1 cellular context compared by ENCODE assay signal in the genomic region with DNA sequence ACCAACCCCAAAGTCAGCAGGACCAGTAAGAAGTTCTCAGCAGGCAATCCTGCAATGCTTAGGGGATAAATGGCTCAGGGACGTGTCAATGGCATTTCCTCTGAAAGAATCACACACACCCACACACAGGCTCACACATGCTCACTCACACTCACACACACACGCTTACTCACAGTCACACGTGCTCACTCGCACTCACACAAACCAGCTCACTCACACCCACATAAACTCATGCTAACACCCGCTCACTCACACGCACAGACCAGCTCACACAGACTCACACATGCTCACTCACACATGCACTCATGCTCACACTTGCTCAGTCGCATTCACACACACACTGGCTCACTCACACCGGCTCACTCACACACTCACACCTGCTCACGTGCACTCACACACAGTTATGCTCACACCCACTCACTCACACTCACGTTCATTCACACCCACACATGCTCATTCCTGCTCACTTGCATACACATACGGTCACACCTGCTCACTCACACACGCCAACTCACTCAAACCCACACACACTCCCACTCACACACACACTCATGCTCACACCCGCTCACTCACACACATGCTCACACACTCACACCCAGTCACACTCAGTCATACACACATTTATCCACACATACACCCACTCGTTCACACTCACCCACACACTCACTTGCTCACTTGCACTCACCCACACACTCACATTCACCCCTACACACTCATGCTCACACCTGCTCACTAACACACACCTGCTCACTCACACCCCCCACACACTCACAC.
TF ChIP-seq lines count a peak whose summit lies in the region.

No MANE protein-coding gene starts in this region.

TF ChIP-seq in HEK293, 187 proteins besides CTCF, POLR2A, EP300 and RAD21 (continued from another document):
- TF ChIP-seq, protein P1, sequence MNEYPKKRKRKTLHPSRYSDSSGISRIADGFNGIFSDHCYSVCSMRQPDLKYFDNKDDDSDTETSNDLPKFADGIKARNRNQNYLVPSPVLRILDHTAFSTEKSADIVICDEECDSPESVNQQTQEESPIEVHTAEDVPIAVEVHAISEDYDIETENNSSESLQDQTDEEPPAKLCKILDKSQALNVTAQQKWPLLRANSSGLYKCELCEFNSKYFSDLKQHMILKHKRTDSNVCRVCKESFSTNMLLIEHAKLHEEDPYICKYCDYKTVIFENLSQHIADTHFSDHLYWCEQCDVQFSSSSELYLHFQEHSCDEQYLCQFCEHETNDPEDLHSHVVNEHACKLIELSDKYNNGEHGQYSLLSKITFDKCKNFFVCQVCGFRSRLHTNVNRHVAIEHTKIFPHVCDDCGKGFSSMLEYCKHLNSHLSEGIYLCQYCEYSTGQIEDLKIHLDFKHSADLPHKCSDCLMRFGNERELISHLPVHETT (tag by site-specific recombination; IDR thresholded peaks at IDR 0.05) = no peak
- TF ChIP-seq, protein P2, sequence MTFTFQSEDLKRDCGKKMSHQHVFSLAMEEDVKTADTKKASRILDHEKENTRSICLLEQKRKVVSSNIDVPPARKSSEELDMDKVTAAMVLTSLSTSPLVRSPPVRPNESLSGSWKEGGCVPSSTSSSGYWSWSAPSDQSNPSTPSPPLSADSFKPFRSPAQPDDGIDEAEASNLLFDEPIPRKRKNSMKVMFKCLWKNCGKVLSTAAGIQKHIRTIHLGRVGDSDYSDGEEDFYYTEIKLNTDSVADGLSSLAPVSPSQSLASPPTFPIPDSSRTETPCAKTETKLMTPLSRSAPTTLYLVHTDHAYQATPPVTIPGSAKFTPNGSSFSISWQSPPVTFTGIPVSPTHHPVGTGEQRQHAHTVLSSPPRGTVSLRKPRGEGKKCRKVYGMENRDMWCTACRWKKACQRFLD (tag by site-specific recombination; IDR thresholded peaks at IDR 0.05) = no peak
- TF ChIP-seq ZNF354C (tag by site-specific recombination; IDR thresholded peaks at IDR 0.05; ENCODE audit: borderline replicate concordance, low read depth) = no peak
- TF ChIP-seq ZNF521 (tag by site-specific recombination; IDR thresholded peaks at IDR 0.05) = 0 out of 2 replicates have a peak, but pooled peaks have one; percentile 44
